In genomic region chr1:101769520-101769919, GRCh38 we compare ENCODE assay signal across 8 cellular contexts.
A peak's percentile ranks its signal among the peaks of the same experiment; 100 is the strongest.
DNase-seq lines count a peak whose midpoint lies in the region; ATAC-seq and TF ChIP-seq lines count a peak whose summit lies in the region.

No MANE protein-coding gene starts in this region.

- H3K27ac ChIP-seq in DOHH2 (ENCODE audit: low read depth, low read length) (no peak overlapping the region), endodermal cell (ENCODE audit: low read depth, low read length) (no peak overlapping the region)

- DNase-seq in endodermal cell (peak; percentile 35), HUDEP-2 (lab: John Stamatoyannopoulos, UW; ENCODE audit: unreplicated experiment in 76 of 76) (no peak), omental fat pad (ENCODE audit: low spot score) (no peak), A172 (ENCODE audit: low spot score) (no peak)

- no peak overlapping the region for H3K4me3 Mint-ChIP-seq in endodermal cell
- no peak overlapping the region for H3K4me3 Mint-ChIP-seq in stimulated activated memory B cell treated with anti-CD40 and anti-IgM and Interleukin-4, amounts not matched to agents 10 μg/mL and 1 μg/mL and 100 μg/mL, for 72 hours

- no peaks in the 10 kb centered on the region for H3K36me3 Mint-ChIP-seq in endodermal cell (ENCODE audit: low read depth)
- H3K36me3 Mint-ChIP-seq in stimulated activated memory B cell treated with anti-CD40 and anti-IgM and Interleukin-4, amounts not matched to agents 10 μg/mL and 1 μg/mL and 100 μg/mL, for 72 hours = no peaks in the 10 kb centered on the region

- H4K20me1 ChIP-seq in DOHH2 (ENCODE audit: control insufficient read depth, insufficient read depth, low read depth, low read length) = no peaks in the 10 kb centered on the region

- H3K4me1 ChIP-seq in DOHH2 (ENCODE audit: control insufficient read depth, low read length) (no peaks in the 10 kb centered on the region), endodermal cell (ENCODE audit: control insufficient read depth, insufficient read depth, low read length) (no peaks in the 10 kb centered on the region)

- H3K79me2 ChIP-seq in DOHH2 (ENCODE audit: control insufficient read depth, low read length) = no peaks in the 10 kb centered on the region

- whole genome bisulfite sequencing in endodermal cell (ENCODE audit: insufficient coverage in 1 of 2, insufficient read length in 1 of 2), 2 experiments = 77 to 80% methylated on average over 2 to 3 of the region's 3 CpGs

- no peaks in the 10 kb centered on the region for H3K9me2 ChIP-seq in DOHH2 (replicated peaks; ENCODE audit: control insufficient read depth, low read length)

- TF ChIP-seq CTCF in DOHH2 (IDR thresholded peaks at IDR 0.05; ENCODE audit: low read depth, low read length, poor library complexity, severe bottlenecking) (peak; percentile 66), LNCAP (IDR thresholded peaks at IDR 0.05) (peak; percentile 53), endodermal cell (conservative IDR thresholded peaks at IDR 0.05) (peak; percentile 76), omental fat pad (IDR thresholded peaks at IDR 0.05) (no peak)

- H3F3A ChIP-seq in DOHH2 (ENCODE audit: control insufficient read depth, insufficient read depth) = no peaks in the 10 kb centered on the region

- peak; percentile 85 for ATAC-seq in GM21526 (IDR thresholded peaks at IDR 0.05; ENCODE audit: low FRiP score, unreplicated experiment)
- no peak for ATAC-seq in stimulated activated memory B cell treated with anti-CD40 and anti-IgM and Interleukin-4, amounts not matched to agents 10 μg/mL and 1 μg/mL and 100 μg/mL, for 72 hours
- no peak for ATAC-seq in omental fat pad (ENCODE audit: low FRiP score)

- no peaks in the 10 kb centered on the region for H3K9me3 ChIP-seq in DOHH2 (ENCODE audit: control insufficient read depth, insufficient read depth, low read length)
- H3K9me3 ChIP-seq in endodermal cell (ENCODE audit: control insufficient read depth, low read length) = no peaks in the 10 kb centered on the region

- no peaks in the 10 kb centered on the region for H3K27me3 Mint-ChIP-seq in endodermal cell (ENCODE audit: insufficient read depth)
- H3K27me3 Mint-ChIP-seq in stimulated activated memory B cell treated with anti-CD40 and anti-IgM and Interleukin-4, amounts not matched to agents 10 μg/mL and 1 μg/mL and 100 μg/mL, for 72 hours = peaks cover 8% of the 10 kb centered on the region

- H3K27me3 ChIP-seq in DOHH2 (ENCODE audit: control insufficient read depth, low read length) (no peaks in the 10 kb centered on the region), endodermal cell (ENCODE audit: control insufficient read depth, insufficient read depth, low read length, poor library complexity, severe bottlenecking) (no peaks in the 10 kb centered on the region)

- H3K4me1 Mint-ChIP-seq in endodermal cell = peaks cover 3% of the 10 kb centered on the region
- H3K4me1 Mint-ChIP-seq in stimulated activated memory B cell treated with anti-CD40 and anti-IgM and Interleukin-4, amounts not matched to agents 10 μg/mL and 1 μg/mL and 100 μg/mL, for 72 hours = no peaks in the 10 kb centered on the region

- no peak overlapping the region for H3K4me2 ChIP-seq in DOHH2 (ENCODE audit: low read length)

- H3K4me3 ChIP-seq in DOHH2 (ENCODE audit: low read length) = no peak overlapping the region
- no peak overlapping the region for H3K4me3 ChIP-seq in endodermal cell (ENCODE audit: low read length)

- no peak overlapping the region for H3K9ac ChIP-seq in endodermal cell (ENCODE audit: extremely low read depth, low read length, poor library complexity, severe bottlenecking)

- no peaks in the 10 kb centered on the region for H3K36me3 ChIP-seq in DOHH2 (ENCODE audit: control insufficient read depth, low read length)
- H3K36me3 ChIP-seq in endodermal cell (ENCODE audit: control insufficient read depth, insufficient read depth, low read length) = no peaks in the 10 kb centered on the region

- no peak overlapping the region for H3K27ac Mint-ChIP-seq in endodermal cell
- H3K27ac Mint-ChIP-seq in stimulated activated memory B cell treated with anti-CD40 and anti-IgM and Interleukin-4, amounts not matched to agents 10 μg/mL and 1 μg/mL and 100 μg/mL, for 72 hours = no peak overlapping the region

- no peaks in the 10 kb centered on the region for H3K9me3 Mint-ChIP-seq in endodermal cell
- no peaks in the 10 kb centered on the region for H3K9me3 Mint-ChIP-seq in stimulated activated memory B cell treated with anti-CD40 and anti-IgM and Interleukin-4, amounts not matched to agents 10 μg/mL and 1 μg/mL and 100 μg/mL, for 72 hours

Comparison
In these comparisons a context has a peak if more than half of its experiments do, and no peak if none do; other contexts are left out.
1. CTCF ChIP-seq: peak in DOHH2 (single experiment), LNCAP (single experiment) and endodermal cell (single experiment); none in omental fat pad (0 of 3).